In the genomic region with DNA sequence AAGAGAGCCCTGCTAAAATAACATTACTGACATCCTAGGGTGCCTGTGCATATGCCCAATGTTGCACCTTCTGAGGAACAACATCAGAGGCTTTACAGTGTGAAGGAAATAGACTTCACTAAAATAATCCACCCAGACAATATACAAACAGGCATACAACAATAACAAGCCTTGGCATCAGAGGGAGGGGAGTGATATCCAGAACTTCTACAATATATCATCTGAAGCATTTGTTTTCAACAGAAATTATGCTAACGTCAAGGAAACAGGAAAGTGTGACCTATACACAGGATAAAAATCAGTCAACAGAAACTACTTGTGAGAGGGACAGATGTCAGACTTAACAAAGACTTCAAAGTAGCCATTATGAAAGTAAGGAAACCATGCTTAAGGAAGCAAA, we compare ENCODE assay signal across 33 cellular contexts.
"Had no signal": no experiment of that assay in that cellular context is flagged by ENCODE, and none has a peak within 500 bp of the region (broad histone marks: within the 10 kb centered on the region; RNA-seq: fewer than 3 reads in every experiment).

No MANE protein-coding gene starts in this region.

- DNase-seq: activated B cell treated with CpG ODN at 0.5 μM for 24 hours; activated CD4-positive, alpha-beta memory T cell treated with anti-CD3 and anti-CD28 coated beads for 36 hours; activated CD4-positive, alpha-beta T cell treated with anti-CD3 and anti-CD28 coated beads for 4 hours; activated CD4-positive, alpha-beta T cell treated with anti-CD3 and anti-CD28 coated beads, Interleukin-2, amount 10 ng/mL, durations not matched to agents 24 days and 14 days; activated CD4-positive, alpha-beta T cell treated with anti-CD3 and anti-CD28 coated beads, Interleukin-2, amount 50 U/mL, for 1 hour; activated CD4-positive, alpha-beta T cell treated with anti-CD3 and anti-CD28 coated beads, Interleukin-2, amount 50 U/mL, for 4 hours; activated CD4-positive, CD25-positive, alpha-beta regulatory T cell treated with anti-CD3 and anti-CD28 coated beads, Interleukin-2, amount 50 U/mL, for 72 hours; activated CD8-positive, alpha-beta memory T cell treated with anti-CD3 and anti-CD28 coated beads, Interleukin-2, amount 50 U/mL, for 4 hours; activated CD8-positive, alpha-beta T cell treated with anti-CD3 and anti-CD28 coated beads for 36 hours; activated effector memory CD4-positive, alpha-beta T cell treated with anti-CD3 and anti-CD28 coated beads, Interleukin-2, amount 50 U/mL, for 16 hours; activated naive CD4-positive, alpha-beta T cell treated with anti-CD3 and anti-CD28 coated beads, Interleukin-2, amount 50 U/mL, for 16 hours; activated naive CD4-positive, alpha-beta T cell treated with Interleukin-2 at 50 U/mL for 16 hours; activated naive CD8-positive, alpha-beta T cell treated with anti-CD3 and anti-CD28 coated beads for 36 hours; activated T-cell treated with anti-CD3 and anti-CD28 coated beads for 4 hours; activated T-cell treated with anti-CD3 and anti-CD28 coated beads, Interleukin-2, amount 50 U/mL, for 1 hour; activated T-cell treated with anti-CD3 and anti-CD28 coated beads, Interleukin-2, amount 50 U/mL, for 4 hours; activated T-cell treated with anti-CD3 and anti-CD28 coated beads, Interleukin-2, amount 50 U/mL, for 72 hours; adrenal gland; amniotic stem cell; aorta; body of pancreas; brain microvascular endothelial cell; central memory CD4-positive, alpha-beta T cell; T-helper 1 cell; T-helper 2 cell; T-helper 9 cell had no signal

- H3K27me3 Mint-ChIP-seq: activated CD4-positive, alpha-beta T cell treated with anti-CD3 and anti-CD28 coated beads, Interleukin-2, amount 10 ng/mL, durations not matched to agents 24 days and 14 days had no signal

- H3K4me3 ChIP-seq: adrenal gland, body of pancreas, breast epithelium had no signal

- H3K27me3 ChIP-seq: adrenal gland, body of pancreas, brain microvascular endothelial cell had no signal

- H3K36me3 Mint-ChIP-seq: activated CD4-positive, alpha-beta memory T cell treated with anti-CD3 and anti-CD28 coated beads for 36 hours; activated naive CD4-positive, alpha-beta T cell treated with anti-CD3 and anti-CD28 coated beads, Interleukin-2, amount 50 U/mL, for 72 hours; activated naive CD8-positive, alpha-beta T cell treated with anti-CD3 and anti-CD28 coated beads for 36 hours had no signal

- H3K36me3 ChIP-seq: adrenal gland, brain microvascular endothelial cell, breast epithelium had no signal

- H3K9me3 Mint-ChIP-seq: activated B cell treated with CpG ODN at 0.5 μM for 24 hours; activated CD4-positive, alpha-beta memory T cell treated with anti-CD3 and anti-CD28 coated beads for 36 hours; activated CD4-positive, alpha-beta T cell treated with anti-CD3 and anti-CD28 coated beads, Interleukin-2, amount 10 ng/mL, durations not matched to agents 24 days and 14 days; activated naive CD4-positive, alpha-beta T cell treated with anti-CD3 and anti-CD28 coated beads, Interleukin-2, amount 50 U/mL, for 72 hours; activated naive CD8-positive, alpha-beta T cell treated with anti-CD3 and anti-CD28 coated beads for 36 hours; activated T-cell treated with anti-CD3 and anti-CD28 coated beads, Interleukin-2, amount 50 U/mL, for 4 hours; activated T-cell treated with anti-CD3 and anti-CD28 coated beads, Interleukin-2, amount 50 U/mL, for 72 hours; activated T-helper 1 cell treated with anti-CD3 and anti-CD28 coated beads, Interleukin-12 subunit alpha, Interleukin-12 subunit beta, Interleukin-2, Interleukin-4 antibody, amounts not matched to agents 30 ng/mL and 10 ng/mL and 1 ng/mL, durations not matched to agents 14 hours and 24 hours and 36 hours; activated T-helper 17 cell treated with anti-CD3 and anti-CD28 coated beads, Interleukin-2, amount 50 U/mL, for 72 hours; T-helper 1 cell treated with Interleukin-12 subunit alpha and Interleukin-12 subunit beta and Interleukin-4 antibody, amounts not matched to agents 30 μg/mL and 1 μg/mL, for 36 hours; T-helper 2 cell treated with Interferon-gamma antibody and Interleukin-4, amounts not matched to agents 5 μg/mL and 100 μg/mL, for 36 hours had no signal

- H3K9me3 ChIP-seq: adrenal gland, body of pancreas, breast epithelium had no signal

- H3K27ac Mint-ChIP-seq: activated B cell treated with CpG ODN at 0.5 μM for 24 hours; activated CD4-positive, alpha-beta memory T cell treated with anti-CD3 and anti-CD28 coated beads for 36 hours; activated CD4-positive, alpha-beta T cell treated with anti-CD3 and anti-CD28 coated beads, Interleukin-2, amount 10 ng/mL, durations not matched to agents 24 days and 14 days; activated CD8-positive, alpha-beta T cell treated with anti-CD3 and anti-CD28 coated beads for 36 hours; activated naive CD4-positive, alpha-beta T cell treated with anti-CD3 and anti-CD28 coated beads, Interleukin-2, amount 50 U/mL, for 72 hours; activated naive CD8-positive, alpha-beta T cell treated with anti-CD3 and anti-CD28 coated beads for 36 hours; activated T-cell treated with anti-CD3 and anti-CD28 coated beads, Interleukin-2, amount 50 U/mL, for 72 hours; activated T-helper 1 cell treated with anti-CD3 and anti-CD28 coated beads, Interleukin-12 subunit alpha, Interleukin-12 subunit beta, Interleukin-2, Interleukin-4 antibody, amounts not matched to agents 30 ng/mL and 10 ng/mL and 1 ng/mL, durations not matched to agents 14 hours and 24 hours and 36 hours; activated T-helper 17 cell treated with anti-CD3 and anti-CD28 coated beads, Interleukin-2, amount 50 U/mL, for 72 hours; T-helper 1 cell treated with Interleukin-12 subunit alpha and Interleukin-12 subunit beta and Interleukin-4 antibody, amounts not matched to agents 30 μg/mL and 1 μg/mL, for 36 hours; T-helper 2 cell treated with Interferon-gamma antibody and Interleukin-4, amounts not matched to agents 5 μg/mL and 100 μg/mL, for 36 hours had no signal

- H3K27ac ChIP-seq: adrenal gland, body of pancreas, brain microvascular endothelial cell, breast epithelium, VCaP had no signal

- H3K4me3 Mint-ChIP-seq: activated B cell treated with CpG ODN at 0.5 μM for 24 hours; activated CD4-positive, alpha-beta memory T cell treated with anti-CD3 and anti-CD28 coated beads for 36 hours; activated CD4-positive, alpha-beta T cell treated with anti-CD3 and anti-CD28 coated beads, Interleukin-2, amount 10 ng/mL, durations not matched to agents 24 days and 14 days; activated CD8-positive, alpha-beta T cell treated with anti-CD3 and anti-CD28 coated beads for 36 hours; activated naive CD8-positive, alpha-beta T cell treated with anti-CD3 and anti-CD28 coated beads for 36 hours; activated T-cell treated with anti-CD3 and anti-CD28 coated beads, Interleukin-2, amount 50 U/mL, for 4 hours; activated T-cell treated with anti-CD3 and anti-CD28 coated beads, Interleukin-2, amount 50 U/mL, for 72 hours; activated T-helper 1 cell treated with anti-CD3 and anti-CD28 coated beads, Interleukin-12 subunit alpha, Interleukin-12 subunit beta, Interleukin-2, Interleukin-4 antibody, amounts not matched to agents 30 ng/mL and 10 ng/mL and 1 ng/mL, durations not matched to agents 14 hours and 24 hours and 36 hours; activated T-helper 17 cell treated with anti-CD3 and anti-CD28 coated beads, Interleukin-2, amount 50 U/mL, for 72 hours; T-helper 1 cell treated with Interleukin-12 subunit alpha and Interleukin-12 subunit beta and Interleukin-4 antibody, amounts not matched to agents 30 μg/mL and 1 μg/mL, for 36 hours; T-helper 2 cell treated with Interferon-gamma antibody and Interleukin-4, amounts not matched to agents 5 μg/mL and 100 μg/mL, for 36 hours had no signal

- H3K4me1 ChIP-seq: adrenal gland, breast epithelium had no signal

- H3K4me1 Mint-ChIP-seq: activated B cell treated with CpG ODN at 0.5 μM for 24 hours; activated CD4-positive, alpha-beta T cell treated with anti-CD3 and anti-CD28 coated beads, Interleukin-2, amount 10 ng/mL, durations not matched to agents 24 days and 14 days; activated naive CD8-positive, alpha-beta T cell treated with anti-CD3 and anti-CD28 coated beads for 36 hours; activated T-helper 17 cell treated with anti-CD3 and anti-CD28 coated beads, Interleukin-2, amount 50 U/mL, for 72 hours had no signal
